ENCODE assay signal across 15 cellular contexts in the genomic region with DNA sequence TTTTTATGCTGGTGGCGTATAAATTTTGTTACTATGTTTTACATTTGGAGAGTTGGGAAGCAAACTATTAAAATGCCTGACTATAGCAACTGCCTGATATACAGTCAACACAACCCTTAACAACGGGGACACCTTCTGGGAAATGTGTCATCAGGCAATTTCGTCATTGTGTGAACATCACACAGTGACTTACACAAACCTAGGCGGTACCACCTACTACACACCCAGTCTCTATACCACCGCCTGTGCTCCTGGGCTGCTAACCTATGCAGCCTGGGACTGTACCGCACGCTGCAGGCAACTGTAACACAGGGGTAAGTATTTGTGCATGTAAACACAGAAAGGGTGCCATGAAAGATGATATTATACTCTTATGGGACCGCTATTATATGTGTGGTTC. TPM values are rescaled to one million over a fixed set of nuclear protein-coding genes. Genes with fewer than 3 reads are reported as not detected.
A peak's percentile ranks its signal among the peaks of the same experiment; 100 is the strongest.
DNase-seq lines count a peak whose midpoint lies in the region; ATAC-seq and TF ChIP-seq lines count a peak whose summit lies in the region.
"Had no signal": no experiment of that assay in that cellular context is flagged by ENCODE, and none has a peak within 500 bp of the region (broad histone marks: within the 10 kb centered on the region; RNA-seq: fewer than 3 reads in every experiment).

No MANE protein-coding gene starts in this region.

- no peaks in the 10 kb centered on the region for H4K20me1 ChIP-seq in PC-3 (ENCODE audit: low read length)

- intact Hi-C loops in activated naive CD4-positive, alpha-beta T cell treated with anti-CD3 and anti-CD28 coated beads for 36 hours (cut with micrococcal nuclease) = no loop called here
- intact Hi-C loops in PC-3 (cut with micrococcal nuclease) = no loop called here

- H3K9ac ChIP-seq in PC-3 (ENCODE audit: low read length) = no peak overlapping the region; the same call in 1 of the 2 replicates

- DNase-seq in activated naive CD4-positive, alpha-beta T cell treated with anti-CD3 and anti-CD28 coated beads for 36 hours = peak; percentile 64
- DNase-seq in activated naive CD4-positive, alpha-beta T cell treated with anti-CD3 and anti-CD28 coated beads, Interleukin-2, amount 10 ng/mL, durations not matched to agents 7 days and 5 days = no peak
- DNase-seq in PC-3 (peak; percentile 45), fibroblast of villous mesenchyme (ENCODE audit: low read depth) (peak; percentile 11), OCI-M1 (lab: John Stamatoyannopoulos, UW) (no peak), GDM1 (lab: John Stamatoyannopoulos, UW) (no peak)
- DNase-seq in stimulated activated naive CD8-positive, alpha-beta T cell treated with anti-CD3 and anti-CD28 coated beads, Interleukin-15, amount 100 ng/mL, for 72 hours = no peak
- DNase-seq: activated CD4-positive, CD25-positive, alpha-beta regulatory T cell treated with anti-CD3 and anti-CD28 coated beads, Interleukin-2, amount 50 U/mL, for 72 hours; H7; heart right ventricle; KBM-7; thyroid gland had no signal

- peak overlapping the region; percentile 77 for H3K27ac ChIP-seq in PC-3 (ENCODE audit: low read length)
- H3K27ac ChIP-seq: SJSA1, thyroid gland had no signal

- no TSS peak for BruUV-seq in PC-3 (replicated peaks; lab: Mats Ljungman, UMichigan)

- H3K79me2 ChIP-seq in PC-3 (ENCODE audit: low read length) = peaks cover 19% of the 10 kb centered on the region

- H3K27me3 ChIP-seq in PC-3 (ENCODE audit: low read length) = no peaks in the 10 kb centered on the region
- H3K27me3 ChIP-seq: thyroid gland had no signal

- no peaks in the 10 kb centered on the region for H3F3A ChIP-seq in PC-3 (ENCODE audit: low read length, unreplicated experiment)

- H3K4me3 ChIP-seq in PC-3 (ENCODE audit: low read length) (no peak overlapping the region), fibroblast of villous mesenchyme (ENCODE audit: low read depth, low read length) (no peak overlapping the region)
- H3K4me3 ChIP-seq: heart right ventricle, lung, SJSA1, thyroid gland had no signal

- H3K9me3 ChIP-seq in PC-3 (ENCODE audit: low read length) = no peaks in the 10 kb centered on the region
- H3K9me3 ChIP-seq: heart right ventricle, SJSA1, thyroid gland had no signal

- CTCF ChIA-PET in activated naive CD4-positive, alpha-beta T cell treated with anti-CD3 and anti-CD28 coated beads for 36 hours (lab: Charles Lee) = no interaction called here
- CTCF ChIA-PET in activated naive CD4-positive, alpha-beta T cell treated with anti-CD3 and anti-CD28 coated beads, Interleukin-2, amount 10 ng/mL, durations not matched to agents 7 days and 5 days (lab: Charles Lee) = interaction anchor here (1.2 kb wide), 1 partner anchor 13 kb away, joined by 3 read pairs; no protein-coding TSS in a partner anchor
- CTCF ChIA-PET in PC-3 (lab: Charles Lee) = interaction anchor here (0.5 kb wide), 1 partner anchor 23 kb away, joined by 14 read pairs; no protein-coding TSS in a partner anchor

- POLR2A ChIA-PET in PC-3 (lab: Charles Lee; ENCODE audit: unreplicated experiment) = no interaction called here

- H3K36me3 ChIP-seq in PC-3 (ENCODE audit: low read depth, low read length) = no peaks in the 10 kb centered on the region
- H3K36me3 ChIP-seq: heart right ventricle, thyroid gland had no signal

- H3K4me1 Mint-ChIP-seq in activated naive CD4-positive, alpha-beta T cell treated with anti-CD3 and anti-CD28 coated beads for 36 hours (ENCODE audit: low read depth) = peaks cover 48% of the 10 kb centered on the region
- H3K4me1 Mint-ChIP-seq in activated naive CD4-positive, alpha-beta T cell treated with anti-CD3 and anti-CD28 coated beads, Interleukin-2, amount 10 ng/mL, durations not matched to agents 7 days and 5 days = peaks cover 40% of the 10 kb centered on the region
- peaks cover 71% of the 10 kb centered on the region for H3K4me1 Mint-ChIP-seq in stimulated activated naive CD8-positive, alpha-beta T cell treated with anti-CD3 and anti-CD28 coated beads, Interleukin-15, amount 100 ng/mL, for 72 hours

- 0 out of 2 replicates have a peak overlapping the region, but pooled peaks have one; percentile 5 for H3K4me2 ChIP-seq in PC-3 (ENCODE audit: low read length)

- H3K9me2 ChIP-seq in PC-3 (replicated peaks; ENCODE audit: low read length) = no peaks in the 10 kb centered on the region

- H2AFZ ChIP-seq in PC-3 (ENCODE audit: low read length) = no peak overlapping the region

- H3K4me1 ChIP-seq in PC-3 (ENCODE audit: insufficient read depth, low read length) = peaks cover 37% of the 10 kb centered on the region

- no peaks in the 10 kb centered on the region for H3K9me3 Mint-ChIP-seq in activated naive CD4-positive, alpha-beta T cell treated with anti-CD3 and anti-CD28 coated beads for 36 hours
- no peaks in the 10 kb centered on the region for H3K9me3 Mint-ChIP-seq in activated naive CD4-positive, alpha-beta T cell treated with anti-CD3 and anti-CD28 coated beads, Interleukin-2, amount 10 ng/mL, durations not matched to agents 7 days and 5 days
- H3K9me3 Mint-ChIP-seq in stimulated activated naive CD8-positive, alpha-beta T cell treated with anti-CD3 and anti-CD28 coated beads, Interleukin-15, amount 100 ng/mL, for 72 hours = no peaks in the 10 kb centered on the region

- H3K36me3 Mint-ChIP-seq in activated naive CD4-positive, alpha-beta T cell treated with anti-CD3 and anti-CD28 coated beads for 36 hours (ENCODE audit: low read depth) = no peaks in the 10 kb centered on the region
- peaks cover 10% of the 10 kb centered on the region for H3K36me3 Mint-ChIP-seq in activated naive CD4-positive, alpha-beta T cell treated with anti-CD3 and anti-CD28 coated beads, Interleukin-2, amount 10 ng/mL, durations not matched to agents 7 days and 5 days

- peak overlapping the region; percentile 47 for H3K27ac Mint-ChIP-seq in activated naive CD4-positive, alpha-beta T cell treated with anti-CD3 and anti-CD28 coated beads for 36 hours
- H3K27ac Mint-ChIP-seq in activated naive CD4-positive, alpha-beta T cell treated with anti-CD3 and anti-CD28 coated beads, Interleukin-2, amount 10 ng/mL, durations not matched to agents 7 days and 5 days = no peak overlapping the region
- H3K27ac Mint-ChIP-seq in stimulated activated naive CD8-positive, alpha-beta T cell treated with anti-CD3 and anti-CD28 coated beads, Interleukin-15, amount 100 ng/mL, for 72 hours = peak overlapping the region; percentile 9 to 59

- TF ChIP-seq CTCF in PC-3 (conservative IDR thresholded peaks at IDR 0.05; ENCODE audit: low read depth, low read length) (no peak), fibroblast of villous mesenchyme (IDR thresholded peaks at IDR 0.05; ENCODE audit: insufficient read depth, low read depth, low read length) (no peak)

- ATAC-seq in PC-3 (no peak), GM21786 (IDR thresholded peaks at IDR 0.05; ENCODE audit: unreplicated experiment) (no peak)
- ATAC-seq in stimulated activated naive CD8-positive, alpha-beta T cell treated with anti-CD3 and anti-CD28 coated beads, Interleukin-15, amount 100 ng/mL, for 72 hours = no peak

- H3K4me3 Mint-ChIP-seq in activated naive CD4-positive, alpha-beta T cell treated with anti-CD3 and anti-CD28 coated beads for 36 hours = no peak overlapping the region
- no peak overlapping the region for H3K4me3 Mint-ChIP-seq in activated naive CD4-positive, alpha-beta T cell treated with anti-CD3 and anti-CD28 coated beads, Interleukin-2, amount 10 ng/mL, durations not matched to agents 7 days and 5 days
- no peak overlapping the region for H3K4me3 Mint-ChIP-seq in stimulated activated naive CD8-positive, alpha-beta T cell treated with anti-CD3 and anti-CD28 coated beads, Interleukin-15, amount 100 ng/mL, for 72 hours

- no peaks in the 10 kb centered on the region for H3K27me3 Mint-ChIP-seq in activated naive CD4-positive, alpha-beta T cell treated with anti-CD3 and anti-CD28 coated beads for 36 hours (ENCODE audit: low read depth)
- peaks cover 6% of the 10 kb centered on the region for H3K27me3 Mint-ChIP-seq in activated naive CD4-positive, alpha-beta T cell treated with anti-CD3 and anti-CD28 coated beads, Interleukin-2, amount 10 ng/mL, durations not matched to agents 7 days and 5 days
- H3K27me3 Mint-ChIP-seq in stimulated activated naive CD8-positive, alpha-beta T cell treated with anti-CD3 and anti-CD28 coated beads, Interleukin-15, amount 100 ng/mL, for 72 hours = no peaks in the 10 kb centered on the region

RNA-seq across cellular contexts. Expression of gene CDHR2, which starts 1.3 kb away (rescaled TPM):
- under 1 TPM; 0.19 to 0.35 TPM for total RNA-seq in activated naive CD4-positive, alpha-beta T cell treated with anti-CD3 and anti-CD28 coated beads for 36 hours
- total RNA-seq in PC-3 (2014; rRNA removed) = 0.07 TPM in 1 of 2 replicates, not detected in the other
- not detected in 2 replicates for total RNA-seq in fibroblast of villous mesenchyme
- total RNA-seq: SJSA1 had no signal

RNA-seq across cellular contexts. Expression of gene RNF44, which starts 10.6 kb away (rescaled TPM):
- 10 to 100 TPM; 83.3 to 88.3 TPM for total RNA-seq in activated naive CD4-positive, alpha-beta T cell treated with anti-CD3 and anti-CD28 coated beads for 36 hours
- total RNA-seq in PC-3 (2014; rRNA removed) (19.2 and 28.3 TPM in 2 replicates), fibroblast of villous mesenchyme (2.6 and 4.3 TPM in 2 replicates)

Comparison
In these comparisons a context has a peak if more than half of its experiments do, and no peak if none do; other contexts are left out.
1. DNase-seq: peak in activated naive CD4-positive, alpha-beta T cell treated with anti-CD3 and anti-CD28 coated beads for 36 hours (single experiment), PC-3 (single experiment) and fibroblast of villous mesenchyme (single experiment); none in activated naive CD4-positive, alpha-beta T cell treated with anti-CD3 and anti-CD28 coated beads, Interleukin-2, amount 10 ng/mL, durations not matched to agents 7 days and 5 days (single experiment), stimulated activated naive CD8-positive, alpha-beta T cell treated with anti-CD3 and anti-CD28 coated beads, Interleukin-15, amount 100 ng/mL, for 72 hours (0 of 2), OCI-M1 (single experiment) and GDM1 (single experiment).